ENCODE assay signal across 1 cellular context in genomic region chr19:40370997-40371801, GRCh38.
A peak's percentile ranks its signal among the peaks of the same experiment; 100 is the strongest.
TF ChIP-seq lines count a peak whose summit lies in the region.

No MANE protein-coding gene starts in this region.

TF ChIP-seq in K562, 482 proteins besides CTCF, POLR2A, EP300 and RAD21 (continued from another document):
- no peak for TF ChIP-seq SAFB2 (IDR thresholded peaks at IDR 0.05; ENCODE audit: borderline replicate concordance, low read depth, low read length, severe bottlenecking)
- peak; percentile 62 for TF ChIP-seq ZNF316 (IDR thresholded peaks at IDR 0.05)
- TF ChIP-seq, protein P1, sequence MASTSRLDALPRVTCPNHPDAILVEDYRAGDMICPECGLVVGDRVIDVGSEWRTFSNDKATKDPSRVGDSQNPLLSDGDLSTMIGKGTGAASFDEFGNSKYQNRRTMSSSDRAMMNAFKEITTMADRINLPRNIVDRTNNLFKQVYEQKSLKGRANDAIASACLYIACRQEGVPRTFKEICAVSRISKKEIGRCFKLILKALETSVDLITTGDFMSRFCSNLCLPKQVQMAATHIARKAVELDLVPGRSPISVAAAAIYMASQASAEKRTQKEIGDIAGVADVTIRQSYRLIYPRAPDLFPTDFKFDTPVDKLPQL (IDR thresholded peaks at IDR 0.05; ENCODE audit: extremely low read depth, insufficient read length) = no peak
- 0 out of 2 replicates have a peak, but pooled peaks have one; percentile 30 for TF ChIP-seq POLR2G (IDR thresholded peaks at IDR 0.05; ENCODE audit: low read depth, low read length)
- no peak for TF ChIP-seq MBD2 (IDR thresholded peaks at IDR 0.05; ENCODE audit: borderline replicate concordance, low read depth)
- TF ChIP-seq NFYB (IDR thresholded peaks at IDR 0.05; ENCODE audit: extremely low read depth, insufficient read length) = peak; percentile 8
- peak in 1 of 2 experiments; percentile 26; a peak in 1 of 4 replicates for TF ChIP-seq MNT (conservative IDR thresholded peaks at IDR 0.05)
- peak; percentile 35; the same call in 1 of the 2 replicates for TF ChIP-seq ARID1B (IDR thresholded peaks at IDR 0.05)
- peak; percentile 86 for TF ChIP-seq CBFA2T3 (IDR thresholded peaks at IDR 0.05)
- 0 out of 2 replicates have a peak, but pooled peaks have one; percentile 52 for TF ChIP-seq MECOM (CRISPR knock-in tag; IDR thresholded peaks at IDR 0.05)
- TF ChIP-seq, protein P2, sequence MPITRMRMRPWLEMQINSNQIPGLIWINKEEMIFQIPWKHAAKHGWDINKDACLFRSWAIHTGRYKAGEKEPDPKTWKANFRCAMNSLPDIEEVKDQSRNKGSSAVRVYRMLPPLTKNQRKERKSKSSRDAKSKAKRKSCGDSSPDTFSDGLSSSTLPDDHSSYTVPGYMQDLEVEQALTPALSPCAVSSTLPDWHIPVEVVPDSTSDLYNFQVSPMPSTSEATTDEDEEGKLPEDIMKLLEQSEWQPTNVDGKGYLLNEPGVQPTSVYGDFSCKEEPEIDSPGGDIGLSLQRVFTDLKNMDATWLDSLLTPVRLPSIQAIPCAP (CRISPR knock-in tag; IDR thresholded peaks at IDR 0.05; ENCODE audit: borderline replicate concordance) = no peak
- TF ChIP-seq SP1 (CRISPR knock-in tag; IDR thresholded peaks at IDR 0.05) = 0 out of 2 replicates have a peak, but pooled peaks have one; percentile 49
- TF ChIP-seq NFE2 (IDR thresholded peaks at IDR 0.05; ENCODE audit: low read depth) = no peak
- no peak for TF ChIP-seq ZNF445 (CRISPR knock-in tag; IDR thresholded peaks at IDR 0.05; ENCODE audit: low read depth)
- TF ChIP-seq C11orf30 (IDR thresholded peaks at IDR 0.05; ENCODE audit: low read depth) = no peak
- peak; percentile 71; the same call in 1 of the 2 replicates for TF ChIP-seq MAFK (IDR thresholded peaks at IDR 0.05; ENCODE audit: low read length)
- TF ChIP-seq ZFX (CRISPR knock-in tag; IDR thresholded peaks at IDR 0.05) = peak; percentile 70
- TF ChIP-seq, protein P3, sequence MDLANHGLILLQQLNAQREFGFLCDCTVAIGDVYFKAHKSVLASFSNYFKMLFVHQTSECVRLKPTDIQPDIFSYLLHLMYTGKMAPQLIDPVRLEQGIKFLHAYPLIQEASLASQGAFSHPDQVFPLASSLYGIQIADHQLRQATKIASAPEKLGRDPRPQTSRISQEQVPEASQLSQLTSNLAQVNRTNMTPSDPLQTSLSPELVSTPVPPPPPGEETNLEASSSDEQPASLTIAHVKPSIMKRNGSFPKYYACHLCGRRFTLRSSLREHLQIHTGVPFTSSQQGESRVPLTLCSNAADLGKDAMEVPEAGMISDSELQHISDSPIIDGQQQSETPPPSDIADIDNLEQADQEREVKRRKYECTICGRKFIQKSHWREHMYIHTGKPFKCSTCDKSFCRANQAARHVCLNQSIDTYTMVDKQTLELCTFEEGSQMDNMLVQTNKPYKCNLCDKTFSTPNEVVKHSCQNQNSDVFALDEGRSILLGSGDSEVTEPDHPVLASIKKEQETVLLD (IDR thresholded peaks at IDR 0.05) = 0 out of 2 replicates have a peak, but pooled peaks have one; percentile 12
- 0 out of 2 replicates have a peak, but pooled peaks have one; percentile 31 for TF ChIP-seq EHMT2 (IDR thresholded peaks at IDR 0.05)
- 0 out of 2 replicates have a peak, but pooled peaks have one; percentile 66 for TF ChIP-seq PTBP1 (IDR thresholded peaks at IDR 0.05; ENCODE audit: low read depth, low read length)
- peak; percentile 78 for TF ChIP-seq CBFA2T2 (conservative IDR thresholded peaks at IDR 0.05)
- TF ChIP-seq, protein P4, sequence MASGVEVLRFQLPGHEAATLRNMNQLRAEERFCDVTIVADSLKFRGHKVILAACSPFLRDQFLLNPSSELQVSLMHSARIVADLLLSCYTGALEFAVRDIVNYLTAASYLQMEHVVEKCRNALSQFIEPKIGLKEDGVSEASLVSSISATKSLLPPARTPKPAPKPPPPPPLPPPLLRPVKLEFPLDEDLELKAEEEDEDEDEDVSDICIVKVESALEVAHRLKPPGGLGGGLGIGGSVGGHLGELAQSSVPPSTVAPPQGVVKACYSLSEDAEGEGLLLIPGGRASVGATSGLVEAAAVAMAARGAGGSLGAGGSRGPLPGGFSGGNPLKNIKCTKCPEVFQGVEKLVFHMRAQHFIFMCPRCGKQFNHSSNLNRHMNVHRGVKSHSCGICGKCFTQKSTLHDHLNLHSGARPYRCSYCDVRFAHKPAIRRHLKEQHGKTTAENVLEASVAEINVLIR (CRISPR knock-in tag; IDR thresholded peaks at IDR 0.05) = 0 out of 2 replicates have a peak, but pooled peaks have one; percentile 17
- TF ChIP-seq CEBPB (tag; IDR thresholded peaks at IDR 0.05) = 0 out of 2 replicates have a peak, but pooled peaks have one; percentile 9
- no peak for TF ChIP-seq PHF20 (IDR thresholded peaks at IDR 0.05; ENCODE audit: partially characterized antibody)
TF ChIP-seq in K562: peak in this region for 54.
